In genomic region chr16:29809850-29810698, GRCh38 we compare ENCODE assay signal across 9 cellular contexts. TPM values are rescaled to one million over a fixed set of nuclear protein-coding genes. Genes with fewer than 3 reads are reported as not detected.
DNase-seq lines count a peak whose midpoint lies in the region; ATAC-seq and TF ChIP-seq lines count a peak whose summit lies in the region.
"Had no signal": no experiment of that assay in that cellular context is flagged by ENCODE, and none has a peak within 500 bp of the region (broad histone marks: within the 10 kb centered on the region; RNA-seq: fewer than 3 reads in every experiment).

No MANE protein-coding gene starts in this region.

- 28 to 29% methylated on average over 14 to 23 of the region's 23 CpGs for WGBS in testis, 2 donors

- DNase-seq in AG04449 (ENCODE audit: low read depth, low spot score) (no peak), testis (peak; percentile 53), NCI-H146 treated with DMSO at 0.1 percent for 48 hours (lab: John Stamatoyannopoulos, UW; ENCODE audit: unreplicated experiment) (no peak), cerebellar nuclear complex (lab: John Stamatoyannopoulos, UW) (no peak)
- peak; percentile 44 for DNase-seq in Jurkat, Clone E6-1 (ENCODE audit: low read depth, low spot score)

- TF ChIP-seq POLR2A in testis (IDR thresholded peaks at IDR 0.05), result no peak

- no peaks in the 10 kb centered on the region for H3K9me3 ChIP-seq in iPS-20b (ENCODE audit: insufficient read depth, low read depth, low read length)
- no peaks in the 10 kb centered on the region for H3K9me3 ChIP-seq in testis

- H3K27ac ChIP-seq in iPS-20b (ENCODE audit: low read length), result peak overlapping the region; percentile 12
- H3K27ac ChIP-seq in testis, result peak overlapping the region; percentile 92 to 96
- H3K27ac ChIP-seq: epithelial cell of prostate had no signal

- H3K4me3 ChIP-seq in AG04449 (ENCODE audit: low read depth, low read length) (peak overlapping the region; percentile 23; the same call in 1 of the 2 replicates), iPS-20b (ENCODE audit: low read length) (peak overlapping the region; percentile 98), testis (no peak overlapping the region)
- H3K4me3 ChIP-seq in Jurkat, Clone E6-1 (ENCODE audit: low read length), result peak overlapping the region; percentile 91

- no peak for TF ChIP-seq CTCF in AG04449 (IDR thresholded peaks at IDR 0.05; ENCODE audit: insufficient read depth, low read length, missing control alignments)
- TF ChIP-seq CTCF in testis (IDR thresholded peaks at IDR 0.05), result no peak

- CTCF ChIA-PET in AG04449 (lab: Yijun Ruan, JAX), result interaction anchor here (0.7 kb wide), 1 partner anchor 39 kb away, joined by 3 read pairs; no protein-coding TSS in a partner anchor

- peak overlapping the region; percentile 68; the same call in 1 of the 2 replicates for H3K9ac ChIP-seq in iPS-20b (ENCODE audit: low read depth, low read length)

- peaks cover 30% of the 10 kb centered on the region for H3K4me1 Mint-ChIP-seq in activated T-helper 17 cell treated with anti-CD3 and anti-CD28 coated beads, Interleukin-2, amount 50 U/mL, for 72 hours

- H3K4me1 ChIP-seq in iPS-20b (ENCODE audit: insufficient read depth, low read length) (peaks cover 17% of the 10 kb centered on the region), testis (peaks cover 68% of the 10 kb centered on the region)

- H3K36me3 ChIP-seq in iPS-20b (ENCODE audit: insufficient read depth, low read depth, low read length) (peaks cover 31% of the 10 kb centered on the region), testis (ENCODE audit: low read depth, missing control alignments) (no peaks in the 10 kb centered on the region)

- H3K27ac Mint-ChIP-seq in activated T-helper 17 cell treated with anti-CD3 and anti-CD28 coated beads, Interleukin-2, amount 50 U/mL, for 72 hours, result peak overlapping the region; percentile 86

- H3K4me3 Mint-ChIP-seq in activated T-helper 17 cell treated with anti-CD3 and anti-CD28 coated beads, Interleukin-2, amount 50 U/mL, for 72 hours, result peak overlapping the region; percentile 97

- H3K27me3 ChIP-seq in iPS-20b (ENCODE audit: insufficient read depth, low read length), result no peaks in the 10 kb centered on the region
- no peaks in the 10 kb centered on the region for H3K27me3 ChIP-seq in testis

- intact Hi-C loops in testis (cut with DNase I; ENCODE audit: low total_unique reads), result no loop called here

- no peaks in the 10 kb centered on the region for H3K27me3 Mint-ChIP-seq in activated T-helper 17 cell treated with anti-CD3 and anti-CD28 coated beads, Interleukin-2, amount 50 U/mL, for 72 hours

- POLR2A ChIA-PET in AG04449 (lab: Yijun Ruan, JAX), result interaction anchor here (0.6 kb wide), 1 partner anchor 823 kb away, joined by 3 read pairs; no protein-coding TSS in a partner anchor

- no peak for ATAC-seq in activated T-helper 17 cell treated with anti-CD3 and anti-CD28 coated beads, Interleukin-2, amount 50 U/mL, for 72 hours (replicated peaks)
- no peak for ATAC-seq in HG02938 (IDR thresholded peaks at IDR 0.05; ENCODE audit: unreplicated experiment)

- H3K36me3 Mint-ChIP-seq in activated T-helper 17 cell treated with anti-CD3 and anti-CD28 coated beads, Interleukin-2, amount 50 U/mL, for 72 hours (ENCODE audit: low read depth), result peaks cover 49% of the 10 kb centered on the region

- no peaks in the 10 kb centered on the region for H3K9me3 Mint-ChIP-seq in activated T-helper 17 cell treated with anti-CD3 and anti-CD28 coated beads, Interleukin-2, amount 50 U/mL, for 72 hours

RNA-seq across cellular contexts. Expression of gene PRRT2, which starts 1.9 kb away (rescaled TPM):
- polyA plus RNA-seq in Jurkat, Clone E6-1 (2012; ENCODE audit: insufficient read depth, insufficient read length), result 0.85 TPM
- total RNA-seq in activated T-helper 17 cell treated with anti-CD3 and anti-CD28 coated beads, Interleukin-2, amount 50 U/mL, for 72 hours, result 1 to 10 TPM; 1.2 to 9.1 TPM
- total RNA-seq in testis, result 10 to 100 TPM; 13.3 to 18.0 TPM
- polyA plus RNA-seq in testis (ENCODE audit: insufficient read depth, low read depth, low replicate concordance), result 8.0 TPM

RNA-seq across cellular contexts. Expression of gene MAZ, which starts 3.7 kb away (rescaled TPM):
- polyA plus RNA-seq in Jurkat, Clone E6-1 (2012; ENCODE audit: insufficient read depth, insufficient read length), result 1,001 TPM
- total RNA-seq in activated T-helper 17 cell treated with anti-CD3 and anti-CD28 coated beads, Interleukin-2, amount 50 U/mL, for 72 hours, result 100 to 1,000 TPM; 239 to 288 TPM
- total RNA-seq in testis, result 100 to 1,000 TPM; 173 to 186 TPM
- 217 TPM for polyA plus RNA-seq in testis (ENCODE audit: insufficient read depth, low read depth, low replicate concordance)

RNA-seq across cellular contexts. Expression of gene PAGR1, which starts 5.9 kb away (rescaled TPM):
- polyA plus RNA-seq in Jurkat, Clone E6-1 (2012; ENCODE audit: insufficient read depth, insufficient read length), result 64.3 TPM
- 10 to 100 TPM; 26.8 to 26.9 TPM for total RNA-seq in activated T-helper 17 cell treated with anti-CD3 and anti-CD28 coated beads, Interleukin-2, amount 50 U/mL, for 72 hours
- 10 to 100 TPM; 53.0 to 68.4 TPM for total RNA-seq in testis
- 36.1 TPM for polyA plus RNA-seq in testis (ENCODE audit: insufficient read depth, low read depth, low replicate concordance)

RNA-seq across cellular contexts. Expression of gene MVP, which starts 10.2 kb away (rescaled TPM):
- polyA plus RNA-seq in Jurkat, Clone E6-1 (2012; ENCODE audit: insufficient read depth, insufficient read length), result 3.6 TPM
- 100 to 1,000 TPM; 101 to 133 TPM for total RNA-seq in activated T-helper 17 cell treated with anti-CD3 and anti-CD28 coated beads, Interleukin-2, amount 50 U/mL, for 72 hours
- 100 to 1,000 TPM; 147 to 224 TPM for total RNA-seq in testis
- 119 TPM for polyA plus RNA-seq in testis (ENCODE audit: insufficient read depth, low read depth, low replicate concordance)

RNA-seq across cellular contexts. Expression of gene KIF22, which starts 19.5 kb away (rescaled TPM):
- 169 TPM for polyA plus RNA-seq in Jurkat, Clone E6-1 (2012; ENCODE audit: insufficient read depth, insufficient read length)
- total RNA-seq in activated T-helper 17 cell treated with anti-CD3 and anti-CD28 coated beads, Interleukin-2, amount 50 U/mL, for 72 hours, result 100 to 1,000 TPM; 122 to 139 TPM
- 10 to 100 TPM; 79.8 to 85.1 TPM for total RNA-seq in testis
- 69.6 TPM for polyA plus RNA-seq in testis (ENCODE audit: insufficient read depth, low read depth, low replicate concordance)

Comparison
In these comparisons a context has a peak if more than half of its experiments do, and no peak if none do; other contexts are left out.
1. DNase-seq: peak in Jurkat, Clone E6-1 (single experiment) and testis (single experiment); none in AG04449 (single experiment), NCI-H146 treated with DMSO at 0.1 percent for 48 hours (single experiment) and cerebellar nuclear complex (0 of 2).
2. H3K4me3 ChIP-seq: peak in AG04449 (single experiment), Jurkat, Clone E6-1 (single experiment) and iPS-20b (single experiment); none in testis (0 of 2).